ENCODE assay signal across 19 cellular contexts in genomic region chr6:72783035-72783434, GRCh38.
DNase-seq lines count a peak whose midpoint lies in the region; FAIRE-seq and TF ChIP-seq lines count a peak whose summit lies in the region.
"Had no signal": no experiment of that assay in that cellular context is flagged by ENCODE, and none has a peak within 500 bp of the region (broad histone marks: within the 10 kb centered on the region; RNA-seq: fewer than 3 reads in every experiment).

No MANE protein-coding gene starts in this region.

- DNase-seq in activated CD4-positive, alpha-beta T cell treated with anti-CD3 and anti-CD28 coated beads, Interleukin-2, amount 10 ng/mL, durations not matched to agents 24 days and 14 days: peak; percentile 6
- DNase-seq in activated CD4-positive, alpha-beta T cell treated with anti-CD3 and anti-CD28 coated beads for 4 hours: no peak
- DNase-seq in RPMI8226 (peak; percentile 7), foreskin melanocyte (peak; percentile 86), NCI-H1092 (lab: John Stamatoyannopoulos, UW) (no peak), erythroblast (lab: John Stamatoyannopoulos, UW) (no peak), small intestine (no peak)
- DNase-seq: CD4-positive, alpha-beta memory T cell; DMS53; MM.1S; NCI-H1417; NCI-H187; NCI-H2107; NCI-H2227 treated with DMSO at 0.1 percent for 48 hours; NCI-H524; NCI-H82; SJCRH30 had no signal

- no peak for TF ChIP-seq POLR2A in erythroblast (IDR thresholded peaks at IDR 0.05; ENCODE audit: low read length)

- H3K27ac Mint-ChIP-seq in activated CD4-positive, alpha-beta T cell treated with anti-CD3 and anti-CD28 coated beads, Interleukin-2, amount 10 ng/mL, durations not matched to agents 24 days and 14 days: no peak overlapping the region
- H3K27ac Mint-ChIP-seq: CD4-positive, alpha-beta memory T cell; GM23338 had no signal

- no peaks in the 10 kb centered on the region for H3K4me1 ChIP-seq in small intestine (ENCODE audit: control insufficient read depth in 2 of 2, insufficient read depth in 1 of 2, low read depth in 1 of 2, low read length in 1 of 2)
- H3K4me1 ChIP-seq: SJCRH30 had no signal

- H3K27me3 Mint-ChIP-seq in activated CD4-positive, alpha-beta T cell treated with anti-CD3 and anti-CD28 coated beads, Interleukin-2, amount 10 ng/mL, durations not matched to agents 24 days and 14 days: no peaks in the 10 kb centered on the region
- H3K27me3 Mint-ChIP-seq: CD4-positive, alpha-beta memory T cell had no signal

- WGBS in small intestine, 3 donors: 78 to 86% (median 86%) methylated on average over 2 of the region's 2 CpGs

- no peak overlapping the region for H3K27ac ChIP-seq in small intestine (ENCODE audit: low read depth in 1 of 2, low read length in 1 of 2)
- H3K27ac ChIP-seq: SJCRH30 had no signal

- H3K9me3 ChIP-seq in small intestine (ENCODE audit: control insufficient read depth, low read depth): no peaks in the 10 kb centered on the region
- H3K9me3 ChIP-seq: SJCRH30 had no signal

- no peaks in the 10 kb centered on the region for H3K9me3 Mint-ChIP-seq in activated CD4-positive, alpha-beta T cell treated with anti-CD3 and anti-CD28 coated beads, Interleukin-2, amount 10 ng/mL, durations not matched to agents 24 days and 14 days
- H3K9me3 Mint-ChIP-seq: GM23338 had no signal

- no peaks in the 10 kb centered on the region for H3K4me1 Mint-ChIP-seq in activated CD4-positive, alpha-beta T cell treated with anti-CD3 and anti-CD28 coated beads, Interleukin-2, amount 10 ng/mL, durations not matched to agents 24 days and 14 days
- H3K4me1 Mint-ChIP-seq: CD4-positive, alpha-beta memory T cell had no signal

- no peak overlapping the region for H3K4me3 Mint-ChIP-seq in activated CD4-positive, alpha-beta T cell treated with anti-CD3 and anti-CD28 coated beads, Interleukin-2, amount 10 ng/mL, durations not matched to agents 24 days and 14 days
- H3K4me3 Mint-ChIP-seq: CD4-positive, alpha-beta memory T cell; GM23338 had no signal

- intact Hi-C loops in activated CD4-positive, alpha-beta T cell treated with anti-CD3 and anti-CD28 coated beads, Interleukin-2, amount 10 ng/mL, durations not matched to agents 24 days and 14 days (cut with micrococcal nuclease): no loop called here

- H3K36me3 Mint-ChIP-seq in activated CD4-positive, alpha-beta T cell treated with anti-CD3 and anti-CD28 coated beads, Interleukin-2, amount 10 ng/mL, durations not matched to agents 24 days and 14 days (ENCODE audit: low read depth): no peaks in the 10 kb centered on the region
- H3K36me3 Mint-ChIP-seq: CD4-positive, alpha-beta memory T cell had no signal

- H3K36me3 ChIP-seq in small intestine (ENCODE audit: control insufficient read depth in 2 of 2, insufficient read depth in 2 of 2, low read length in 2 of 2): no peaks in the 10 kb centered on the region
- H3K36me3 ChIP-seq: SJCRH30 had no signal

- FAIRE-seq in small intestine (lab: Jason Lieb, UNC): no peak
- FAIRE-seq: GM12878 had no signal

- no peaks in the 10 kb centered on the region for H3K27me3 ChIP-seq in small intestine (ENCODE audit: control insufficient read depth in 2 of 2, insufficient read depth in 2 of 2, low read length in 2 of 2)
- H3K27me3 ChIP-seq: SJCRH30 had no signal

- no peak overlapping the region for H3K4me3 ChIP-seq in small intestine (ENCODE audit: low read depth in 1 of 2, low read length in 2 of 2)
- H3K4me3 ChIP-seq: GM12878, GM23338, SJCRH30 had no signal

Comparison
In these comparisons a context has a peak if more than half of its experiments do, and no peak if none do; other contexts are left out.
1. DNase-seq: peak in activated CD4-positive, alpha-beta T cell treated with anti-CD3 and anti-CD28 coated beads, Interleukin-2, amount 10 ng/mL, durations not matched to agents 24 days and 14 days (single experiment), RPMI8226 (single experiment) and foreskin melanocyte (single experiment); none in activated CD4-positive, alpha-beta T cell treated with anti-CD3 and anti-CD28 coated beads for 4 hours (0 of 2), NCI-H1092 (single experiment), erythroblast (0 of 2) and small intestine (single experiment).